In genomic region chr1:206204871-206205270, GRCh38 we compare ENCODE assay signal across 8 cellular contexts. TPM values are rescaled to one million over a fixed set of nuclear protein-coding genes. Genes with fewer than 3 reads are reported as not detected.
A peak's percentile ranks its signal among the peaks of the same experiment; 100 is the strongest.
DNase-seq lines count a peak whose midpoint lies in the region; TF ChIP-seq lines count a peak whose summit lies in the region.
"Not testable (repeated sequence)": the region's sequence is repeated elsewhere in the genome, so short reads cannot be mapped to it uniquely, and the experiment has no call there.

No MANE protein-coding gene starts in this region.

- not testable (repeated sequence) for H3K27me3 Mint-ChIP-seq in CD8-positive, alpha-beta memory T cell; T-helper 1 cell treated with Interleukin-12 subunit alpha and Interleukin-12 subunit beta and Interleukin-4 antibody, amounts not matched to agents 30 μg/mL and 1 μg/mL, for 36 hours (ENCODE audit: low read depth); activated naive CD8-positive, alpha-beta T cell treated with anti-CD3 and anti-CD28 coated beads for 36 hours

- H3K36me3 Mint-ChIP-seq in CD8-positive, alpha-beta memory T cell; T-helper 1 cell treated with Interleukin-12 subunit alpha and Interleukin-12 subunit beta and Interleukin-4 antibody, amounts not matched to agents 30 μg/mL and 1 μg/mL, for 36 hours (ENCODE audit: low read depth); activated naive CD8-positive, alpha-beta T cell treated with anti-CD3 and anti-CD28 coated beads for 36 hours: not testable (repeated sequence)

- peak overlapping the region; percentile 63 for H3K4me2 ChIP-seq in osteoblast (ENCODE audit: insufficient read depth, low read length)

- CTCF ChIA-PET in CD8-positive, alpha-beta memory T cell (lab: Charles Lee): not testable (repeated sequence)

- not testable (repeated sequence) for H3K4me1 Mint-ChIP-seq in CD8-positive, alpha-beta memory T cell; T-helper 1 cell treated with Interleukin-12 subunit alpha and Interleukin-12 subunit beta and Interleukin-4 antibody, amounts not matched to agents 30 μg/mL and 1 μg/mL, for 36 hours (ENCODE audit: low read depth); activated naive CD8-positive, alpha-beta T cell treated with anti-CD3 and anti-CD28 coated beads for 36 hours

- H4K20me1 ChIP-seq in osteoblast (ENCODE audit: insufficient read depth, low read length): not testable (repeated sequence)

- H2AFZ ChIP-seq in osteoblast (ENCODE audit: low read length): not testable (repeated sequence)

- TF ChIP-seq POLR2A in testis (IDR thresholded peaks at IDR 0.05): not testable (repeated sequence)

- POLR2A ChIA-PET in CD8-positive, alpha-beta memory T cell (lab: Charles Lee): not testable (repeated sequence)

- 0 to 3% methylated on average over 4 to 7 of the region's 25 CpGs for WGBS in testis, 2 donors

- not testable (repeated sequence) for H3K27ac ChIP-seq in CD8-positive, alpha-beta memory T cell (ENCODE audit: low read depth, low read length)
- H3K27ac ChIP-seq in osteoblast (ENCODE audit: low read depth, low read length): peak overlapping the region; percentile 45
- peak overlapping the region in 1 of 2 donors; percentile 53 for H3K27ac ChIP-seq in testis

- intact Hi-C loops in testis (cut with DNase I; ENCODE audit: low total_unique reads): not testable (repeated sequence)

- not testable (repeated sequence) for H3K9me3 ChIP-seq in CD8-positive, alpha-beta memory T cell (ENCODE audit: low read length); osteoblast (ENCODE audit: low read depth, low read length); testis

- in situ Hi-C loops in KBM-7 (cut with MboI; ENCODE audit: low pct_unique_long_range_greater_than_20kb, low sequenced_read_pairs): not testable (repeated sequence)

- H3K9me3 Mint-ChIP-seq in CD8-positive, alpha-beta memory T cell; T-helper 1 cell treated with Interleukin-12 subunit alpha and Interleukin-12 subunit beta and Interleukin-4 antibody, amounts not matched to agents 30 μg/mL and 1 μg/mL, for 36 hours; activated naive CD8-positive, alpha-beta T cell treated with anti-CD3 and anti-CD28 coated beads for 36 hours: not testable (repeated sequence)

- TF ChIP-seq CTCF in epithelial cell of proximal tubule (conservative IDR thresholded peaks at IDR 0.05; ENCODE audit: low read depth, low read length); osteoblast (IDR thresholded peaks at IDR 0.05; ENCODE audit: extremely low read depth, low read depth, low read length); testis (IDR thresholded peaks at IDR 0.05): not testable (repeated sequence)

- H3K36me3 ChIP-seq in CD8-positive, alpha-beta memory T cell (ENCODE audit: insufficient read depth, low read length); osteoblast (ENCODE audit: insufficient read depth, low read length); testis (ENCODE audit: low read depth, missing control alignments): not testable (repeated sequence)

- not testable (repeated sequence) for H3K79me2 ChIP-seq in osteoblast (ENCODE audit: insufficient read depth, low read length)

- peak overlapping the region in 1 of 8 donors; percentile 72 for H3K27ac Mint-ChIP-seq in CD8-positive, alpha-beta memory T cell
- H3K27ac Mint-ChIP-seq in T-helper 1 cell treated with Interleukin-12 subunit alpha and Interleukin-12 subunit beta and Interleukin-4 antibody, amounts not matched to agents 30 μg/mL and 1 μg/mL, for 36 hours: peak overlapping the region; percentile 86
- H3K27ac Mint-ChIP-seq in activated naive CD8-positive, alpha-beta T cell treated with anti-CD3 and anti-CD28 coated beads for 36 hours: peak overlapping the region; percentile 58

- DNase-seq in CD8-positive, alpha-beta memory T cell: peak in 3 of 5 donors; percentile 0 to 2 (median 1)
- DNase-seq in KBM-7: peak; percentile 9
- DNase-seq in activated naive CD8-positive, alpha-beta T cell treated with anti-CD3 and anti-CD28 coated beads for 36 hours: peak; percentile 9
- DNase-seq in epithelial cell of proximal tubule (ENCODE audit: low read depth); osteoblast (ENCODE audit: insufficient read length, low spot score, missing footprints); testis: not testable (repeated sequence)
- DNase-seq in islet precursor cell: peak; percentile 28

- peak overlapping the region; percentile 59 to 92 (median 88) for H3K4me3 Mint-ChIP-seq in CD8-positive, alpha-beta memory T cell
- H3K4me3 Mint-ChIP-seq in T-helper 1 cell treated with Interleukin-12 subunit alpha and Interleukin-12 subunit beta and Interleukin-4 antibody, amounts not matched to agents 30 μg/mL and 1 μg/mL, for 36 hours: peak overlapping the region; percentile 92
- peak overlapping the region; percentile 86 for H3K4me3 Mint-ChIP-seq in activated naive CD8-positive, alpha-beta T cell treated with anti-CD3 and anti-CD28 coated beads for 36 hours

- not testable (repeated sequence) for H3K4me3 ChIP-seq in CD8-positive, alpha-beta memory T cell (ENCODE audit: low read length)
- H3K4me3 ChIP-seq in epithelial cell of proximal tubule (ENCODE audit: low read depth, low read length) (peak overlapping the region; percentile 51), osteoblast (ENCODE audit: insufficient read depth, low read length) (peak overlapping the region; percentile 66), testis (peak overlapping the region; percentile 18 to 50)

- H3K4me1 ChIP-seq in CD8-positive, alpha-beta memory T cell (ENCODE audit: insufficient read depth, low read length); osteoblast (ENCODE audit: insufficient read depth, low read length); testis: not testable (repeated sequence)

- not testable (repeated sequence) for H3K27me3 ChIP-seq in CD8-positive, alpha-beta memory T cell (ENCODE audit: insufficient read depth, low read length, poor library complexity, severe bottlenecking); osteoblast (ENCODE audit: insufficient read depth, low read length); testis

RNA-seq across cellular contexts. Expression of gene SRGAP2, which starts 1.5 kb away (rescaled TPM):
- total RNA-seq in CD8-positive, alpha-beta memory T cell: 10 to 100 TPM; 39.9 to 45.1 TPM
- polyA plus RNA-seq in CD8-positive, alpha-beta memory T cell: 14.0 TPM
- 10 to 100 TPM; 40.7 to 40.8 TPM for total RNA-seq in activated naive CD8-positive, alpha-beta T cell treated with anti-CD3 and anti-CD28 coated beads for 36 hours
- total RNA-seq in epithelial cell of proximal tubule (26.4 and 29.0 TPM in 2 replicates), osteoblast (56.8 and 63.1 TPM in 2 replicates), testis (10 to 100 TPM; 52.8 to 54.3 TPM)
- 34.4 TPM for polyA plus RNA-seq in testis (ENCODE audit: insufficient read depth, low read depth, low replicate concordance)

RNA-seq across cellular contexts. Expression of gene FAM72A, which starts 2.2 kb away (rescaled TPM):
- total RNA-seq in CD8-positive, alpha-beta memory T cell: 10 to 100 TPM; 14.1 to 17.5 TPM
- polyA plus RNA-seq in CD8-positive, alpha-beta memory T cell: 0.69 TPM
- total RNA-seq in activated naive CD8-positive, alpha-beta T cell treated with anti-CD3 and anti-CD28 coated beads for 36 hours: 10 to 100 TPM; 23.6 to 29.9 TPM
- total RNA-seq in epithelial cell of proximal tubule (5.1 and 6.9 TPM in 2 replicates), osteoblast (2.2 and 3.2 TPM in 2 replicates), testis (1 to 10 TPM; 4.9 to 7.2 TPM)
- 13.7 TPM for polyA plus RNA-seq in testis (ENCODE audit: insufficient read depth, low read depth, low replicate concordance)
